Comparison of ENCODE assay signal across 15 cellular contexts in genomic region chr12:51244269-51244668, GRCh38. TPM values are rescaled to one million over a fixed set of nuclear protein-coding genes. Genes with fewer than 3 reads are reported as not detected.
DNase-seq lines count a peak whose midpoint lies in the region; ATAC-seq and TF ChIP-seq lines count a peak whose summit lies in the region.
"Had no signal": no experiment of that assay in that cellular context is flagged by ENCODE, and none has a peak within 500 bp of the region (broad histone marks: within the 10 kb centered on the region; RNA-seq: fewer than 3 reads in every experiment).

No MANE protein-coding gene starts in this region.

- H3K4me1 Mint-ChIP-seq in CD14-positive monocyte, result peaks cover 84% of the 10 kb centered on the region

- intact Hi-C loops in CD14-positive monocyte (cut with micrococcal nuclease), result loop anchor here in 1 of 2 donors (10.0 kb wide), 3 partner anchors 69 to 199 kb away; partner anchors contain the start of genes CSRNP2, LETMD1 and TFCP2

- H3K27me3 Mint-ChIP-seq in CD14-positive monocyte (ENCODE audit: low read depth in 3 of 3), result peaks cover 0 to 4% (median 0%) of the 10 kb centered on the region in 3 donors

- no peak overlapping the region for H3K4me3 Mint-ChIP-seq in CD14-positive monocyte

- H3K9me3 Mint-ChIP-seq in CD14-positive monocyte, result peaks cover 0 to 4% (median 0%) of the 10 kb centered on the region in 7 donors

- ATAC-seq in GM18870 (IDR thresholded peaks at IDR 0.05; ENCODE audit: unreplicated experiment) (no peak), HG02678 (IDR thresholded peaks at IDR 0.05; ENCODE audit: unreplicated experiment) (no peak)

- TF ChIP-seq CTCF in CD14-positive monocyte (IDR thresholded peaks at IDR 0.05), result no peak

- no peak for DNase-seq in CD14-positive monocyte (ENCODE audit: low spot score)
- DNase-seq in M059J (ENCODE audit: low read depth), result peak; percentile 25
- DNase-seq in astrocyte of the hippocampus (ENCODE audit: low read depth, low spot score), result peak; percentile 31
- DNase-seq in myocyte (ENCODE audit: low read depth), result peak; percentile 22
- no peak for DNase-seq in stimulated activated CD8-positive, alpha-beta memory T cell treated with anti-CD3 and anti-CD28 coated beads, Interleukin-4, amount 100 ng/mL, for 48 hours
- DNase-seq in DMS114 treated with DMSO at 0.1 percent for 48 hours (lab: John Stamatoyannopoulos, UW; ENCODE audit: unreplicated experiment), result no peak
- DNase-seq: adrenal gland, DMS153, MV-4-11, NCI-H2081, NCI-H510A treated with DMSO at 0.1 percent for 48 hours, SHP77, substantia nigra had no signal

- H3K27ac Mint-ChIP-seq in CD14-positive monocyte, result peak overlapping the region in 5 of 7 donors; percentile 46 to 75 (median 51)

- H3K36me3 Mint-ChIP-seq in CD14-positive monocyte, result peaks cover 48 to 68% of the 10 kb centered on the region in 2 donors

RNA-seq across cellular contexts. Expression of gene DAZAP2, which starts 5.6 kb away (rescaled TPM):
- polyA plus RNA-seq in CD14-positive monocyte, result 1,000 to 10,000 TPM; 1,697 to 2,004 TPM
- total RNA-seq in M059J (2014; rRNA removed; shearing (Covaris generic)), result 480 and 492 TPM in 2 replicates
- total RNA-seq in myocyte, result 166 and 178 TPM in 2 replicates
- 179 TPM for polyA plus RNA-seq in myocyte (2012)

RNA-seq across cellular contexts. Expression of gene SMAGP, which starts 25.9 kb away (rescaled TPM):
- 1 to 10 TPM; 3.0 to 6.6 TPM for polyA plus RNA-seq in CD14-positive monocyte
- 15.8 and 17.8 TPM in 2 replicates for total RNA-seq in M059J (2014; rRNA removed; shearing (Covaris generic))
- total RNA-seq in myocyte, result 2.9 and 3.6 TPM in 2 replicates
- polyA plus RNA-seq in myocyte (2012), result 2.4 TPM

RNA-seq across cellular contexts. Expression of gene POU6F1, which starts 26.4 kb away (rescaled TPM):
- under 1 TPM in 1 of 2 donors, not detected in 1; 0.65 TPM for polyA plus RNA-seq in CD14-positive monocyte
- total RNA-seq in M059J (2014; rRNA removed; shearing (Covaris generic)), result 1.4 and 7.8 TPM in 2 replicates
- 5.1 and 5.3 TPM in 2 replicates for total RNA-seq in myocyte
- 4.1 TPM for polyA plus RNA-seq in myocyte (2012)

Comparison
In these comparisons a context has a peak if more than half of its experiments do, and no peak if none do; other contexts are left out.
1. DNase-seq: peak in M059J (single experiment), astrocyte of the hippocampus (single experiment) and myocyte (single experiment); none in CD14-positive monocyte (single experiment), stimulated activated CD8-positive, alpha-beta memory T cell treated with anti-CD3 and anti-CD28 coated beads, Interleukin-4, amount 100 ng/mL, for 48 hours (single experiment) and DMS114 treated with DMSO at 0.1 percent for 48 hours (single experiment).